11 cellular contexts compared by ENCODE assay signal in genomic region chr10:2036209-2036608, GRCh38.
"Had no signal": no experiment of that assay in that cellular context is flagged by ENCODE, and none has a peak within 500 bp of the region (broad histone marks: within the 10 kb centered on the region; RNA-seq: fewer than 3 reads in every experiment).

No MANE protein-coding gene starts in this region.

- DNase-seq: GM23248, GOT3, H7, H9, HCEC 1CT, HFFc6 had no signal

- H3K9me3 ChIP-seq: HAP-1 had no signal

- ATAC-seq: GM23338, HCT116 had no signal

- H3K27ac ChIP-seq: GM23248 had no signal

- H3K9ac ChIP-seq: GM23248 had no signal

- H3K4me2 ChIP-seq: GM23338 had no signal

- H3K4me3 Mint-ChIP-seq: GM23338, H9, HFFc6 had no signal

- H3K4me3 ChIP-seq: GM23248, GM23338, HAP-1 had no signal

- FAIRE-seq: H1, H54 had no signal

- H3K4me1 Mint-ChIP-seq: GM23338, H9 had no signal

- H2AFZ ChIP-seq: GM23248, GM23338 had no signal

- H3K27ac Mint-ChIP-seq: GM23338, H9, HFFc6 had no signal

- H3K36me3 ChIP-seq: HAP-1 had no signal

- H3K4me1 ChIP-seq: HAP-1 had no signal
